3 cellular contexts compared by ENCODE assay signal in the genomic region with DNA sequence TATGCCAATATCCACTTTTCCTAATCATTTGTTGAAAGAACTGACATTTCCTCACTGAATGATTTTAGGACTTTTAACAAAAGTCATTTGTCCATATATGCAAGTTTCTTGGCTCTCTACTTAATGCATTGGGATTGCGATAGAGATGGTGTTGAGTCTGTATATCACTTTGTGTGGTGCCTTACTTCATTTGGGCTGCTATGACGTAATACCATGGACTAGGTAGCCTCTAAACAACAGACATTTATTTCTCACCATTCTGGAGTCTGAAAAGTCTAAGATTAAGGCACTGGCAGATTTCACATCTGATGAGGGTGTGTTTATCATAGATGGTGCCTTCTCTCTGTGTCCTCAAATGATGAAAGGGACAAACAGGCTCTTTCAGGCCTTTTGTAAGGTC.
TF ChIP-seq lines count a peak whose summit lies in the region.

No MANE protein-coding gene starts in this region.

TF ChIP-seq in HEK293, 187 proteins besides CTCF, POLR2A, EP300 and RAD21:
- TF ChIP-seq, protein P1, sequence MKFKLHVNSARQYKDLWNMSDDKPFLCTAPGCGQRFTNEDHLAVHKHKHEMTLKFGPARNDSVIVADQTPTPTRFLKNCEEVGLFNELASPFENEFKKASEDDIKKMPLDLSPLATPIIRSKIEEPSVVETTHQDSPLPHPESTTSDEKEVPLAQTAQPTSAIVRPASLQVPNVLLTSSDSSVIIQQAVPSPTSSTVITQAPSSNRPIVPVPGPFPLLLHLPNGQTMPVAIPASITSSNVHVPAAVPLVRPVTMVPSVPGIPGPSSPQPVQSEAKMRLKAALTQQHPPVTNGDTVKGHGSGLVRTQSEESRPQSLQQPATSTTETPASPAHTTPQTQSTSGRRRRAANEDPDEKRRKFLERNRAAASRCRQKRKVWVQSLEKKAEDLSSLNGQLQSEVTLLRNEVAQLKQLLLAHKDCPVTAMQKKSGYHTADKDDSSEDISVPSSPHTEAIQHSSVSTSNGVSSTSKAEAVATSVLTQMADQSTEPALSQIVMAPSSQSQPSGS (tag by site-specific recombination; IDR thresholded peaks at IDR 0.05; ENCODE audit: low read depth), result 0 out of 2 replicates have a peak, but pooled peaks have one; percentile 7
- TF ChIP-seq, protein P2, sequence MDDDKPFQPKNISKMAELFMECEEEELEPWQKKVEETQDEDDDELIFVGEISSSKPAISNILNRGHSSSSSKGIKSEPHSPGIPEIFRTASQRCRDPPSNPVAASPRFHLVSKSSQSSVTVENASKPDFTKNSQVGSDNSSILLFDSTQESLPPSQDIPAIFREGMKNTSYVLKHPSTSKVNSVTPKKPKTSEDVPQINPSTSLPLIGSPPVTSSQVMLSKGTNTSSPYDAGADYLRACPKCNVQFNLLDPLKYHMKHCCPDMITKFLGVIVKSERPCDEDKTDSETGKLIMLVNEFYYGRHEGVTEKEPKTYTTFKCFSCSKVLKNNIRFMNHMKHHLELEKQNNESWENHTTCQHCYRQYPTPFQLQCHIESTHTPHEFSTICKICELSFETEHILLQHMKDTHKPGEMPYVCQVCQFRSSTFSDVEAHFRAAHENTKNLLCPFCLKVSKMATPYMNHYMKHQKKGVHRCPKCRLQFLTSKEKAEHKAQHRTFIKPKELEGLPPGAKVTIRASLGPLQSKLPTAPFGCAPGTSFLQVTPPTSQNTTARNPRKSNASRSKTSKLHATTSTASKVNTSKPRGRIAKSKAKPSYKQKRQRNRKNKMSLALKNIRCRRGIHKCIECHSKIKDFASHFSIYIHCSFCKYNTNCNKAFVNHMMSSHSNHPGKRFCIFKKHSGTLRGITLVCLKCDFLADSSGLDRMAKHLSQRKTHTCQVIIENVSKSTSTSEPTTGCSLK (tag by site-specific recombination; IDR thresholded peaks at IDR 0.05), result no peak

TF ChIP-seq in IMR-90, 13 proteins besides CTCF, POLR2A, EP300 and RAD21:
- TF ChIP-seq CEBPB (IDR thresholded peaks at IDR 0.05; ENCODE audit: low read depth, low read length) (peak; percentile 22; the same call in 1 of the 2 replicates), BHLHE40 (IDR thresholded peaks at IDR 0.05; ENCODE audit: low read depth, low read length) (no peak), FOS (IDR thresholded peaks at IDR 0.05; ENCODE audit: low read depth, low read length) (no peak)

TF ChIP-seq in H1, 55 proteins besides CTCF, POLR2A, EP300 and RAD21:
- TF ChIP-seq, protein P1 (IDR thresholded peaks at IDR 0.05; ENCODE audit: low read length), result no peak
- TF ChIP-seq CEBPB (IDR thresholded peaks at IDR 0.05; ENCODE audit: low read depth, low read length), result 0 out of 2 replicates have a peak, but pooled peaks have one; percentile 44
